16 cellular contexts compared by ENCODE assay signal in the genomic region with DNA sequence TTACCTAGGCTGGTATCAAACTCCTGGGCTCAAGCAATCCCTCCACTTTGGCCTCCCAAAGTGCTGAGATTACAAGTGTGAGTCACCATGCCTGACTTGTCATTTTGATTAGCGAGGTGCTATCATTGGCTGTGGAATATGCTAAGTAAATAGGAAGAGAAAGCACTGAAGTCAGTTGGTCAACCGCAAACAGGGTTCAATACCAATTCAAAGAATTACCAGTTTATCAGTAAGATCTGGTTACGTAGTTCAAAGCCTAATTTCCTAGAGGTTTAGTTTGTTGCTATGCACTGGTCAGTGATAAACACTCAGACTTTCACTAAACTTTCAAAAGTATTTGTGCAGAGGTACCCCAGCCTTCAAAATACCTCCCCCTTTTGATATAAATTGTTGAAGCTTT. TPM values are rescaled to one million over a fixed set of nuclear protein-coding genes. Genes with fewer than 3 reads are reported as not detected.
DNase-seq lines count a peak whose midpoint lies in the region; ATAC-seq and TF ChIP-seq lines count a peak whose summit lies in the region.
"Had no signal": no experiment of that assay in that cellular context is flagged by ENCODE, and none has a peak within 500 bp of the region (broad histone marks: within the 10 kb centered on the region; RNA-seq: fewer than 3 reads in every experiment).

No MANE protein-coding gene starts in this region.

- CTCF ChIA-PET in activated CD4-positive, alpha-beta T cell treated with anti-CD3 and anti-CD28 coated beads, Interleukin-2, amount 10 ng/mL, durations not matched to agents 7 days and 5 days (lab: Charles Lee), result interaction anchor here (1.5 kb wide), 1 partner anchor 10 kb away, joined by 5 read pairs; no protein-coding TSS in a partner anchor

- H3K23ac ChIP-seq in trophoblast cell (ENCODE audit: low read length), result no peak overlapping the region

- H4K91ac ChIP-seq in trophoblast cell (ENCODE audit: low read depth, low read length), result no peak overlapping the region

- intact Hi-C loops in gastrocnemius medialis (cut with DNase I; ENCODE audit: low total_unique reads), result no loop called here
- intact Hi-C loops in psoas muscle (cut with DNase I), result no loop called here

- no peak overlapping the region for H3K9ac ChIP-seq in trophoblast cell (ENCODE audit: low read length)
- H3K9ac ChIP-seq: KMS-11 had no signal

- no peak overlapping the region for H4K12ac ChIP-seq in trophoblast cell (ENCODE audit: low read depth, low read length)

- no peak overlapping the region for H2AK5ac ChIP-seq in trophoblast cell (ENCODE audit: low read length)

- H2BK12ac ChIP-seq in trophoblast cell (ENCODE audit: low read length), result no peak overlapping the region

- WGBS in trophoblast cell (ENCODE audit: extremely low coverage, insufficient coverage, insufficient read length), result no CpG with 5 or more reads among the region's 3 CpGs
- 76 to 80% (median 79%) methylated on average over 3 of the region's 3 CpGs for WGBS in psoas muscle, 3 donors

- no peak overlapping the region for H3K27ac ChIP-seq in trophoblast cell (ENCODE audit: low read depth, low read length)
- H3K27ac ChIP-seq in gastrocnemius medialis, result no peak overlapping the region
- no peak overlapping the region for H3K27ac ChIP-seq in psoas muscle
- H3K27ac ChIP-seq: A549, KMS-11 had no signal

- H3K14ac ChIP-seq in trophoblast cell (ENCODE audit: low read length), result no peak overlapping the region

- H2AFZ ChIP-seq in trophoblast cell (ENCODE audit: insufficient read depth, low read length, poor library complexity), result no peak overlapping the region
- H2AFZ ChIP-seq: GM23338 had no signal

- H3K4me3 Mint-ChIP-seq in activated CD4-positive, alpha-beta T cell treated with anti-CD3 and anti-CD28 coated beads, Interleukin-2, amount 10 ng/mL, durations not matched to agents 7 days and 5 days, result no peak overlapping the region
- no peak overlapping the region for H3K4me3 Mint-ChIP-seq in central memory CD8-positive, alpha-beta T cell
- H3K4me3 Mint-ChIP-seq: brain; GM23338; stimulated activated naive CD8-positive, alpha-beta T cell treated with anti-CD3 and anti-CD28 coated beads, Interleukin-15, amount 100 ng/mL, for 72 hours had no signal

- H3K4me1 ChIP-seq in trophoblast cell (ENCODE audit: control insufficient read depth in 1 of 2, insufficient read depth in 2 of 2, low read length in 2 of 2) (peaks cover 16 to 22% of the 10 kb centered on the region in 2 experiments), gastrocnemius medialis (no peaks in the 10 kb centered on the region), psoas muscle (no peaks in the 10 kb centered on the region)

- H3K79me2 ChIP-seq in trophoblast cell (ENCODE audit: control insufficient read depth, insufficient read depth, low read length, poor library complexity), result no peaks in the 10 kb centered on the region

- H3K4ac ChIP-seq in trophoblast cell (ENCODE audit: low read depth, low read length), result no peak overlapping the region

- H3K18ac ChIP-seq in trophoblast cell (ENCODE audit: low read length), result no peak overlapping the region

- no peaks in the 10 kb centered on the region for H3K27me3 ChIP-seq in trophoblast cell (ENCODE audit: insufficient read depth, low read length)
- H3K27me3 ChIP-seq in gastrocnemius medialis, result no peaks in the 10 kb centered on the region
- no peaks in the 10 kb centered on the region for H3K27me3 ChIP-seq in psoas muscle (ENCODE audit: insufficient read depth in 3 of 3, low read length in 2 of 3)

- H3K36me3 Mint-ChIP-seq in activated CD4-positive, alpha-beta T cell treated with anti-CD3 and anti-CD28 coated beads, Interleukin-2, amount 10 ng/mL, durations not matched to agents 7 days and 5 days (ENCODE audit: low read depth), result peaks cover 57% of the 10 kb centered on the region
- peaks cover 30% of the 10 kb centered on the region for H3K36me3 Mint-ChIP-seq in central memory CD8-positive, alpha-beta T cell (ENCODE audit: insufficient read depth)

- H3K27me3 Mint-ChIP-seq in activated CD4-positive, alpha-beta T cell treated with anti-CD3 and anti-CD28 coated beads, Interleukin-2, amount 10 ng/mL, durations not matched to agents 7 days and 5 days, result no peaks in the 10 kb centered on the region
- no peaks in the 10 kb centered on the region for H3K27me3 Mint-ChIP-seq in central memory CD8-positive, alpha-beta T cell
- H3K27me3 Mint-ChIP-seq: brain; stimulated activated naive CD8-positive, alpha-beta T cell treated with anti-CD3 and anti-CD28 coated beads, Interleukin-15, amount 100 ng/mL, for 72 hours had no signal

- no peak for TF ChIP-seq POLR2A in gastrocnemius medialis (IDR thresholded peaks at IDR 0.05)

- no peak for DNase-seq in activated CD4-positive, alpha-beta T cell treated with anti-CD3 and anti-CD28 coated beads, Interleukin-2, amount 10 ng/mL, durations not matched to agents 7 days and 5 days
- DNase-seq in activated CD4-positive, alpha-beta T cell treated with anti-CD3 and anti-CD28 coated beads, Interleukin-2, amount 50 U/mL, for 1 hour, result no peak
- peak; percentile 15 for DNase-seq in RPMI7951 (ENCODE audit: low read depth)
- no peak for DNase-seq in central memory CD8-positive, alpha-beta T cell (ENCODE audit: low spot score in 2 of 2)
- peak; percentile 9 to 36 for DNase-seq in trophoblast cell
- DNase-seq in gastrocnemius medialis, result no peak
- DNase-seq in psoas muscle, result no peak
- DNase-seq: NCI-H187; NCI-H524 treated with DMSO at 0.1 percent for 48 hours; stimulated activated naive CD8-positive, alpha-beta T cell treated with anti-CD3 and anti-CD28 coated beads, Interleukin-15, amount 100 ng/mL, for 72 hours had no signal

- peaks cover 79% of the 10 kb centered on the region for H3K4me1 Mint-ChIP-seq in activated CD4-positive, alpha-beta T cell treated with anti-CD3 and anti-CD28 coated beads, Interleukin-2, amount 10 ng/mL, durations not matched to agents 7 days and 5 days
- H3K4me1 Mint-ChIP-seq in central memory CD8-positive, alpha-beta T cell, result peaks cover 39% of the 10 kb centered on the region

- no peak overlapping the region for H3K4me2 ChIP-seq in trophoblast cell (ENCODE audit: low read length)
- H3K4me2 ChIP-seq: A549, GM23338, KMS-11 had no signal

- H3K36me3 ChIP-seq in trophoblast cell (ENCODE audit: control insufficient read depth in 1 of 2, insufficient read depth in 2 of 2, low read length in 2 of 2) (peaks cover 2% of the 10 kb centered on the region in 2 experiments), gastrocnemius medialis (peaks cover 0 to 47% of the 10 kb centered on the region in 2 donors), psoas muscle (ENCODE audit: insufficient read depth in 1 of 2, low read depth in 1 of 2) (peaks cover 4 to 79% of the 10 kb centered on the region in 2 donors)

- H2BK120ac ChIP-seq in trophoblast cell (ENCODE audit: insufficient read depth, low read length, poor library complexity), result no peak overlapping the region

- no peaks in the 10 kb centered on the region for H3K9me3 Mint-ChIP-seq in activated CD4-positive, alpha-beta T cell treated with anti-CD3 and anti-CD28 coated beads, Interleukin-2, amount 10 ng/mL, durations not matched to agents 7 days and 5 days
- H3K9me3 Mint-ChIP-seq in central memory CD8-positive, alpha-beta T cell, result no peaks in the 10 kb centered on the region
- H3K9me3 Mint-ChIP-seq: brain; GM23338; stimulated activated naive CD8-positive, alpha-beta T cell treated with anti-CD3 and anti-CD28 coated beads, Interleukin-15, amount 100 ng/mL, for 72 hours had no signal

- H3K79me1 ChIP-seq in trophoblast cell (ENCODE audit: low read length), result peaks cover 3% of the 10 kb centered on the region

- no peaks in the 10 kb centered on the region for H3K9me3 ChIP-seq in trophoblast cell (ENCODE audit: insufficient read depth, low read depth, low read length)
- no peaks in the 10 kb centered on the region for H3K9me3 ChIP-seq in gastrocnemius medialis
- no peaks in the 10 kb centered on the region for H3K9me3 ChIP-seq in psoas muscle
- H3K9me3 ChIP-seq: A549 had no signal

- in situ Hi-C loops in gastrocnemius medialis (cut with MboI; ENCODE audit: low sequenced_read_pairs in 4 of 4), result no loop called here

- no peak overlapping the region for H3K4me3 ChIP-seq in trophoblast cell (ENCODE audit: low read depth, low read length)
- H3K4me3 ChIP-seq in gastrocnemius medialis, result no peak overlapping the region
- no peak overlapping the region for H3K4me3 ChIP-seq in psoas muscle
- H3K4me3 ChIP-seq: A549, GM23338 had no signal

- TF ChIP-seq CTCF in gastrocnemius medialis (IDR thresholded peaks at IDR 0.05 in 4 of 5, conservative IDR thresholded peaks at IDR 0.05 in 1 of 5) (no peak), psoas muscle (IDR thresholded peaks at IDR 0.05) (no peak)

- POLR2A ChIA-PET in activated CD4-positive, alpha-beta T cell treated with anti-CD3 and anti-CD28 coated beads, Interleukin-2, amount 10 ng/mL, durations not matched to agents 7 days and 5 days (lab: Charles Lee), result no interaction called here

- H3K27ac Mint-ChIP-seq in activated CD4-positive, alpha-beta T cell treated with anti-CD3 and anti-CD28 coated beads, Interleukin-2, amount 10 ng/mL, durations not matched to agents 7 days and 5 days, result peak overlapping the region; percentile 51
- H3K27ac Mint-ChIP-seq in central memory CD8-positive, alpha-beta T cell (ENCODE audit: low read depth), result peak overlapping the region; percentile 13
- H3K27ac Mint-ChIP-seq: brain; GM23338; stimulated activated naive CD8-positive, alpha-beta T cell treated with anti-CD3 and anti-CD28 coated beads, Interleukin-15, amount 100 ng/mL, for 72 hours had no signal

- peak; percentile 52 for ATAC-seq in central memory CD8-positive, alpha-beta T cell (replicated peaks; ENCODE audit: extremely low read depth, poor library complexity, severe bottlenecking)
- no peak for ATAC-seq in GM21786 (IDR thresholded peaks at IDR 0.05; ENCODE audit: unreplicated experiment)
- no peak for ATAC-seq in gastrocnemius medialis
- ATAC-seq in psoas muscle, result no peak
- ATAC-seq: GM23338; Right ventricle myocardium inferior; stimulated activated naive CD8-positive, alpha-beta T cell treated with anti-CD3 and anti-CD28 coated beads, Interleukin-15, amount 100 ng/mL, for 72 hours had no signal

- H4K8ac ChIP-seq in trophoblast cell (ENCODE audit: low read depth, low read length), result no peak overlapping the region

- H2BK5ac ChIP-seq in trophoblast cell (ENCODE audit: low read depth, low read length, poor library complexity), result no peak overlapping the region

RNA-seq across cellular contexts. Expression of a gene that starts 29.5 kb away (rescaled TPM):
- 10 to 100 TPM; 45.4 to 46.5 TPM for total RNA-seq in activated CD4-positive, alpha-beta T cell treated with anti-CD3 and anti-CD28 coated beads, Interleukin-2, amount 10 ng/mL, durations not matched to agents 7 days and 5 days
- total RNA-seq in RPMI7951 (2014; rRNA removed; shearing (Covaris generic)), result 95.3 and 95.6 TPM in 2 replicates
- polyA plus RNA-seq in trophoblast cell (2013), result 78.4 and 80.5 TPM in 2 replicates
- total RNA-seq in gastrocnemius medialis (10 to 100 TPM; 11.4 to 38.0 (median 19.3) TPM), psoas muscle (10 to 100 TPM in 1 of 4 donors, 1 to 10 TPM in 3; 7.0 to 11.9 (median 9.0) TPM)
- 1 to 10 TPM; 4.0 to 7.0 (median 6.4) TPM for polyA plus RNA-seq in psoas muscle

RNA-seq across cellular contexts. Expression of a gene that starts 29.5 kb away (rescaled TPM):
- total RNA-seq in activated CD4-positive, alpha-beta T cell treated with anti-CD3 and anti-CD28 coated beads, Interleukin-2, amount 10 ng/mL, durations not matched to agents 7 days and 5 days, result 10 to 100 TPM; 13.4 to 14.3 TPM
- 2.4 and 3.0 TPM in 2 replicates for total RNA-seq in RPMI7951 (2014; rRNA removed; shearing (Covaris generic))
- polyA plus RNA-seq in trophoblast cell (2013), result 2.4 and 2.6 TPM in 2 replicates
- total RNA-seq in gastrocnemius medialis (1 to 10 TPM; 2.1 to 2.8 (median 2.6) TPM), psoas muscle (1 to 10 TPM; 1.7 to 2.6 (median 2.4) TPM)
- polyA plus RNA-seq in psoas muscle, result 1 to 10 TPM in 1 of 3 donors, under 1 TPM in 2; 0.13 to 1.4 (median 0.57) TPM

RNA-seq across cellular contexts. Expression of a gene that starts 46.3 kb away (rescaled TPM):
- total RNA-seq in activated CD4-positive, alpha-beta T cell treated with anti-CD3 and anti-CD28 coated beads, Interleukin-2, amount 10 ng/mL, durations not matched to agents 7 days and 5 days, result 10 to 100 TPM; 38.8 to 39.3 TPM
- total RNA-seq in RPMI7951 (2014; rRNA removed; shearing (Covaris generic)), result 256 and 302 TPM in 2 replicates
- 135 and 143 TPM in 2 replicates for polyA plus RNA-seq in trophoblast cell (2013)
- total RNA-seq in gastrocnemius medialis (100 to 1,000 TPM in 1 of 4 donors, 10 to 100 TPM in 3; 75.2 to 107 (median 83.1) TPM), psoas muscle (10 to 100 TPM; 56.3 to 80.8 (median 76.3) TPM)
- polyA plus RNA-seq in psoas muscle, result 10 to 100 TPM; 24.9 to 35.6 (median 31.2) TPM

Comparison
In these comparisons a context has a peak if more than half of its experiments do, and no peak if none do; other contexts are left out.
1. DNase-seq: peak in RPMI7951 (single experiment) and trophoblast cell (2 of 2); none in activated CD4-positive, alpha-beta T cell treated with anti-CD3 and anti-CD28 coated beads, Interleukin-2, amount 10 ng/mL, durations not matched to agents 7 days and 5 days (single experiment), activated CD4-positive, alpha-beta T cell treated with anti-CD3 and anti-CD28 coated beads, Interleukin-2, amount 50 U/mL, for 1 hour (single experiment), central memory CD8-positive, alpha-beta T cell (0 of 2), gastrocnemius medialis (0 of 2) and psoas muscle (0 of 2).